Comparison of ENCODE assay signal across 23 cellular contexts in the genomic region with DNA sequence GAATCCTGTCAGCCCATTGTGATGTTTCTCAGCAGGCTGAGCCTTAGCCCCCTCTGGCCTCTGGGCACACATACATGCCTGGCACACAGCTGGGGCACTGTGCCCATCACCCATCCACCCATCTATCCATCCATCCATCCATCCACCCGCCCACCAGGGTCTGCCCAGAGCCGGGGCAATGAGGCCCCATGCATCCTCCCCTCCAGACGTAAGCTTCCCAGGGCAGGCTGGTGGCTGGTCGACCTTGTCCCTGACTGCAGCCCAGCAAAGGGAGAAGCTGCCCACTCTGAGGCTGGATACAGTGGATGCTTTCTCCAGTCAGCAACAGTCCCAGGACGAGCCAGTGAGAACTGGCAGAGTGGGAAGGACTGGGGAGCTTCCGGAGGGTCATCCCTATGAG. TPM values are rescaled to one million over a fixed set of nuclear protein-coding genes. Genes with fewer than 3 reads are reported as not detected.
DNase-seq lines count a peak whose midpoint lies in the region; ATAC-seq and TF ChIP-seq lines count a peak whose summit lies in the region.
"Had no signal": no experiment of that assay in that cellular context is flagged by ENCODE, and none has a peak within 500 bp of the region (broad histone marks: within the 10 kb centered on the region; RNA-seq: fewer than 3 reads in every experiment).

No MANE protein-coding gene starts in this region.

- H3K4me2 ChIP-seq in Karpas-422 (ENCODE audit: low read depth, low read length, poor library complexity, severe bottlenecking), result no peak overlapping the region

- no peak for ATAC-seq in CD4-positive, alpha-beta T cell (ENCODE audit: poor library complexity)
- ATAC-seq in stimulated activated effector memory CD8-positive, alpha-beta T cell treated with anti-CD3 and anti-CD28 coated beads, Interleukin-12 subunit alpha, Interleukin-12 subunit beta, amount 100 ng/mL, for 72 hours, result no peak
- no peak for ATAC-seq in stimulated activated naive CD8-positive, alpha-beta T cell treated with anti-CD3 and anti-CD28 coated beads, Interleukin-15, amount 100 ng/mL, for 72 hours
- ATAC-seq in GM19035 (IDR thresholded peaks at IDR 0.05; ENCODE audit: unreplicated experiment), result no peak
- ATAC-seq: K562 had no signal

- peaks cover 25% of the 10 kb centered on the region for H3K79me2 ChIP-seq in Karpas-422 (ENCODE audit: low read length)

- H3K9me3 Mint-ChIP-seq in dendritic cell treated with granulocyte-macrophage colony-stimulating factor and Interleukin-4, amounts not matched to agents 40 ng/mL and 50 ng/mL, for 4 days, result no peaks in the 10 kb centered on the region
- no peaks in the 10 kb centered on the region for H3K9me3 Mint-ChIP-seq in nephron progenitor cell
- no peaks in the 10 kb centered on the region for H3K9me3 Mint-ChIP-seq in CD4-positive, alpha-beta T cell
- no peaks in the 10 kb centered on the region for H3K9me3 Mint-ChIP-seq in stimulated activated effector memory CD8-positive, alpha-beta T cell treated with anti-CD3 and anti-CD28 coated beads, Interleukin-12 subunit alpha, Interleukin-12 subunit beta, amount 100 ng/mL, for 72 hours
- no peaks in the 10 kb centered on the region for H3K9me3 Mint-ChIP-seq in stimulated activated naive CD8-positive, alpha-beta T cell treated with anti-CD3 and anti-CD28 coated beads, Interleukin-15, amount 100 ng/mL, for 72 hours
- H3K9me3 Mint-ChIP-seq: H9 had no signal

- POLR2A ChIA-PET in CD4-positive, alpha-beta T cell (lab: Charles Lee), result no interaction called here

- no peaks in the 10 kb centered on the region for H3K9me2 ChIP-seq in Karpas-422 (replicated peaks; ENCODE audit: insufficient read depth, low read length)

- CTCF ChIA-PET in CD4-positive, alpha-beta T cell (lab: Charles Lee), result no interaction called here

- intact Hi-C loops in dendritic cell treated with granulocyte-macrophage colony-stimulating factor and Interleukin-4, amounts not matched to agents 40 ng/mL and 50 ng/mL, for 4 days (cut with micrococcal nuclease), result loop anchor here (5.0 kb wide), 2 partner anchors 67 to 142 kb away; a partner anchor contains a TSS
- intact Hi-C loops in posterior vena cava (cut with DNase I), result loop anchor here (10.0 kb wide), 2 partner anchors 220 to 230 kb away; no protein-coding TSS in a partner anchor
- intact Hi-C loops in CD4-positive, alpha-beta T cell (cut with DNase I, micrococcal nuclease), result no loop called here

- peaks cover 74% of the 10 kb centered on the region for H3K4me1 Mint-ChIP-seq in dendritic cell treated with granulocyte-macrophage colony-stimulating factor and Interleukin-4, amounts not matched to agents 40 ng/mL and 50 ng/mL, for 4 days (ENCODE audit: low read depth)
- H3K4me1 Mint-ChIP-seq in nephron progenitor cell, result peaks cover 81% of the 10 kb centered on the region
- no peaks in the 10 kb centered on the region for H3K4me1 Mint-ChIP-seq in CD4-positive, alpha-beta T cell (ENCODE audit: low read depth)
- peaks cover 4% of the 10 kb centered on the region for H3K4me1 Mint-ChIP-seq in stimulated activated effector memory CD8-positive, alpha-beta T cell treated with anti-CD3 and anti-CD28 coated beads, Interleukin-12 subunit alpha, Interleukin-12 subunit beta, amount 100 ng/mL, for 72 hours
- H3K4me1 Mint-ChIP-seq in stimulated activated naive CD8-positive, alpha-beta T cell treated with anti-CD3 and anti-CD28 coated beads, Interleukin-15, amount 100 ng/mL, for 72 hours, result peaks cover 8% of the 10 kb centered on the region

- no peaks in the 10 kb centered on the region for H3K27me3 ChIP-seq in Karpas-422 (ENCODE audit: low read length)
- no peaks in the 10 kb centered on the region for H3K27me3 ChIP-seq in CD4-positive, alpha-beta T cell (ENCODE audit: control insufficient read depth, insufficient read depth, low read length)
- H3K27me3 ChIP-seq: SJSA1 had no signal

- peak overlapping the region; percentile 67 for H3K27ac Mint-ChIP-seq in dendritic cell treated with granulocyte-macrophage colony-stimulating factor and Interleukin-4, amounts not matched to agents 40 ng/mL and 50 ng/mL, for 4 days
- peak overlapping the region; percentile 10 for H3K27ac Mint-ChIP-seq in nephron progenitor cell
- H3K27ac Mint-ChIP-seq in CD4-positive, alpha-beta T cell, result no peak overlapping the region
- H3K27ac Mint-ChIP-seq in stimulated activated effector memory CD8-positive, alpha-beta T cell treated with anti-CD3 and anti-CD28 coated beads, Interleukin-12 subunit alpha, Interleukin-12 subunit beta, amount 100 ng/mL, for 72 hours, result no peak overlapping the region
- no peak overlapping the region for H3K27ac Mint-ChIP-seq in stimulated activated naive CD8-positive, alpha-beta T cell treated with anti-CD3 and anti-CD28 coated beads, Interleukin-15, amount 100 ng/mL, for 72 hours
- H3K27ac Mint-ChIP-seq: H9 had no signal

- H3K4me3 Mint-ChIP-seq in dendritic cell treated with granulocyte-macrophage colony-stimulating factor and Interleukin-4, amounts not matched to agents 40 ng/mL and 50 ng/mL, for 4 days, result no peak overlapping the region
- no peak overlapping the region for H3K4me3 Mint-ChIP-seq in nephron progenitor cell
- no peak overlapping the region for H3K4me3 Mint-ChIP-seq in CD4-positive, alpha-beta T cell
- H3K4me3 Mint-ChIP-seq in stimulated activated effector memory CD8-positive, alpha-beta T cell treated with anti-CD3 and anti-CD28 coated beads, Interleukin-12 subunit alpha, Interleukin-12 subunit beta, amount 100 ng/mL, for 72 hours, result no peak overlapping the region
- no peak overlapping the region for H3K4me3 Mint-ChIP-seq in stimulated activated naive CD8-positive, alpha-beta T cell treated with anti-CD3 and anti-CD28 coated beads, Interleukin-15, amount 100 ng/mL, for 72 hours
- H3K4me3 Mint-ChIP-seq: H9 had no signal

- H3K4me3 ChIP-seq in Karpas-422 (ENCODE audit: low read length), result no peak overlapping the region
- H3K4me3 ChIP-seq: GM23248, K562, SJSA1 had no signal

- H3K36me3 ChIP-seq in Karpas-422 (ENCODE audit: insufficient read depth, low read length), result no peaks in the 10 kb centered on the region

- H3K9ac ChIP-seq in Karpas-422 (ENCODE audit: low read length), result peak overlapping the region; percentile 18; the same call in 1 of the 2 replicates
- H3K9ac ChIP-seq: GM23248 had no signal

- H3K27ac ChIP-seq in Karpas-422 (ENCODE audit: low read length), result no peak overlapping the region
- no peak overlapping the region for H3K27ac ChIP-seq in CD4-positive, alpha-beta T cell (ENCODE audit: low read depth, low read length)
- H3K27ac ChIP-seq: 22Rv1, GM23248, SJSA1 had no signal

- no peak for TF ChIP-seq CTCF in nephron progenitor cell (IDR thresholded peaks at IDR 0.05)
- TF ChIP-seq CTCF in CD4-positive, alpha-beta T cell (IDR thresholded peaks at IDR 0.05), result no peak

- DNase-seq in Karpas-422 (no peak), nephron progenitor cell (no peak), posterior vena cava (ENCODE audit: low spot score) (peak; percentile 25)
- no peak for DNase-seq in CD4-positive, alpha-beta T cell
- no peak for DNase-seq in stimulated activated effector memory CD8-positive, alpha-beta T cell treated with anti-CD3 and anti-CD28 coated beads, Interleukin-12 subunit alpha, Interleukin-12 subunit beta, amount 100 ng/mL, for 72 hours (ENCODE audit: low spot score in 2 of 2)
- no peak for DNase-seq in stimulated activated naive CD8-positive, alpha-beta T cell treated with anti-CD3 and anti-CD28 coated beads, Interleukin-15, amount 100 ng/mL, for 72 hours
- DNase-seq: ACHN, DMS153, GM23248, H9, MV-4-11, NCI-H1105, NCI-H1436 treated with DMSO at 0.1 percent for 48 hours, NCI-H187 treated with DMSO at 0.1 percent for 48 hours, NCI-H2107, NCI-H524, NCI-H774, Right ventricle myocardium superior had no signal

- H2AFZ ChIP-seq in Karpas-422 (ENCODE audit: low read length), result no peak overlapping the region
- H2AFZ ChIP-seq: GM23248 had no signal

- H3K9me3 ChIP-seq in Karpas-422 (ENCODE audit: low read length), result no peaks in the 10 kb centered on the region
- no peaks in the 10 kb centered on the region for H3K9me3 ChIP-seq in CD4-positive, alpha-beta T cell (ENCODE audit: control insufficient read depth, low read length)
- H3K9me3 ChIP-seq: SJSA1 had no signal

- peaks cover 28% of the 10 kb centered on the region for H3K36me3 Mint-ChIP-seq in dendritic cell treated with granulocyte-macrophage colony-stimulating factor and Interleukin-4, amounts not matched to agents 40 ng/mL and 50 ng/mL, for 4 days (ENCODE audit: low read depth)
- peaks cover 6% of the 10 kb centered on the region for H3K36me3 Mint-ChIP-seq in nephron progenitor cell (ENCODE audit: low read depth)
- no peaks in the 10 kb centered on the region for H3K36me3 Mint-ChIP-seq in CD4-positive, alpha-beta T cell (ENCODE audit: low read depth)
- H3K36me3 Mint-ChIP-seq in stimulated activated effector memory CD8-positive, alpha-beta T cell treated with anti-CD3 and anti-CD28 coated beads, Interleukin-12 subunit alpha, Interleukin-12 subunit beta, amount 100 ng/mL, for 72 hours, result no peaks in the 10 kb centered on the region

- H3K4me1 ChIP-seq in Karpas-422 (ENCODE audit: low read length), result peaks cover 22% of the 10 kb centered on the region

- H4K20me1 ChIP-seq in Karpas-422 (ENCODE audit: insufficient read depth, low read depth, low read length), result peaks cover 12% of the 10 kb centered on the region; the same call in 1 of the 2 replicates

- no peaks in the 10 kb centered on the region for H3K27me3 Mint-ChIP-seq in dendritic cell treated with granulocyte-macrophage colony-stimulating factor and Interleukin-4, amounts not matched to agents 40 ng/mL and 50 ng/mL, for 4 days
- H3K27me3 Mint-ChIP-seq in nephron progenitor cell (ENCODE audit: low read depth, poor library complexity), result no peaks in the 10 kb centered on the region
- no peaks in the 10 kb centered on the region for H3K27me3 Mint-ChIP-seq in CD4-positive, alpha-beta T cell
- no peaks in the 10 kb centered on the region for H3K27me3 Mint-ChIP-seq in stimulated activated naive CD8-positive, alpha-beta T cell treated with anti-CD3 and anti-CD28 coated beads, Interleukin-15, amount 100 ng/mL, for 72 hours

RNA-seq across cellular contexts. Expression of a gene that starts 21.1 kb away (rescaled TPM):
- 22.9 and 44.2 TPM in 2 replicates for total RNA-seq in Karpas-422 (2014; rRNA removed; shearing (Covaris generic); ENCODE audit: low replicate concordance)
- total RNA-seq in posterior vena cava, result 10 to 100 TPM; 28.1 to 28.6 TPM
- total RNA-seq in CD4-positive, alpha-beta T cell, result 10 to 100 TPM; 13.3 to 13.8 TPM

Comparison
In these comparisons a context has a peak if more than half of its experiments do, and no peak if none do; other contexts are left out.
1. H3K27ac Mint-ChIP-seq: peak in dendritic cell treated with granulocyte-macrophage colony-stimulating factor and Interleukin-4, amounts not matched to agents 40 ng/mL and 50 ng/mL, for 4 days (single experiment) and nephron progenitor cell (single experiment); none in CD4-positive, alpha-beta T cell (single experiment), stimulated activated effector memory CD8-positive, alpha-beta T cell treated with anti-CD3 and anti-CD28 coated beads, Interleukin-12 subunit alpha, Interleukin-12 subunit beta, amount 100 ng/mL, for 72 hours (single experiment) and stimulated activated naive CD8-positive, alpha-beta T cell treated with anti-CD3 and anti-CD28 coated beads, Interleukin-15, amount 100 ng/mL, for 72 hours (0 of 2).
2. intact Hi-C loops: an anchor here in dendritic cell treated with granulocyte-macrophage colony-stimulating factor and Interleukin-4, amounts not matched to agents 40 ng/mL and 50 ng/mL, for 4 days (5.0 kb wide) and posterior vena cava (10.0 kb wide); none called in CD4-positive, alpha-beta T cell.